In the genomic region with DNA sequence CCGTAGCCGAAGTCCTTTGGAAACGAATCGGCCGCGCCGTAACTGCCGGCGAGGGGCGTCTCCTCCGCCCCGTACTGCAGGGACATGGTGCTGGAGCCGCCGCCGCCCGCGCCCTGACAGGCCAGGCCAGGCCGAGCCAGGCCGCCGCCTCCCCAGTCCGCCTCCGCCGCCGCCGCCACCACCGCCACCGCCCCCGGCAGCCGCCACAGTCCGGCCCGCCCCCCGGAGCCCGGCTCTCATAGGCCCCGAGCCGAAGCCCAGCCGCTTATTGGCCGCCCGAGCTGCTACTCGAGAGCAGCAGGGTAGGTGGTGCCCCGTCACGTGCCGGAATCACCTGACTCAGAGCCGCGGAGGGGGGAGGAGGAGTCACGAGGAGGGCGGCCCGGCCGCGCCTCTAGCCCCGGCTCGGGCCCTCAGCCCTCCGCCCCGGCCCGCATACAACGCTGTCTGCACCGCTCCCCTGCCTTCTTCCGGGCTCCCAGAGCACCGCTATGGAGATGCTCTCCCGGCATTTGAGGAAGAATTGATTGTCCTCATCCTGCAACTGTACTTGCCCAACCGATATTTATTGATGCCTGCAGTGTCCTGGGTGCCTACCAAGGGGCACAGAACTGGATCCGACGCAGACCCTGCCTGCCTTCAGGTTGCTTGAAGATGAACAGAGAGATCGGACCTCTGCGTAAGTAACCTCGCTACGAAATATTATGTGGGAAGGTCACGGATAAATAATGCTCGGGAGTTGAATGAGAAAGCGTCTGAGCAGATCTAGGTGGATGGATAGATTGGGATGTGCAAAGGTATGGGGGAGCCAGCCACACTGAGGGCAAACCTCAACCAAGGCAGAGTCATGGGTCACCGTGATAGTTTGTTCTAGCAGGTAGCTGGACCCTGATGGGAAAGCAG, we compare ENCODE assay signal across 8 cellular contexts. TPM values are rescaled to one million over a fixed set of nuclear protein-coding genes. Genes with fewer than 3 reads are reported as not detected.
DNase-seq lines count a peak whose midpoint lies in the region; ATAC-seq, FAIRE-seq and TF ChIP-seq lines count a peak whose summit lies in the region.

A gene with protein sequence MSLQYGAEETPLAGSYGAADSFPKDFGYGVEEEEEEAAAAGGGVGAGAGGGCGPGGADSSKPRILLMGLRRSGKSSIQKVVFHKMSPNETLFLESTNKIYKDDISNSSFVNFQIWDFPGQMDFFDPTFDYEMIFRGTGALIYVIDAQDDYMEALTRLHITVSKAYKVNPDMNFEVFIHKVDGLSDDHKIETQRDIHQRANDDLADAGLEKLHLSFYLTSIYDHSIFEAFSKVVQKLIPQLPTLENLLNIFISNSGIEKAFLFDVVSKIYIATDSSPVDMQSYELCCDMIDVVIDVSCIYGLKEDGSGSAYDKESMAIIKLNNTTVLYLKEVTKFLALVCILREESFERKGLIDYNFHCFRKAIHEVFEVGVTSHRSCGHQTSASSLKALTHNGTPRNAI (minus strand): TSS at position 212 of the 903 bp plus-strand sequence. CDS start 126 bp downstream, at position 86.

- H3K27me3 Mint-ChIP-seq in activated naive CD8-positive, alpha-beta T cell treated with anti-CD3 and anti-CD28 coated beads, Interleukin-2, amount 50 U/mL, for 24 hours, result no peaks in the 10 kb centered on the region

- H3K36me3 ChIP-seq in pancreas (no peaks in the 10 kb centered on the region), thyroid gland (peaks cover 0 to 8% of the 10 kb centered on the region in 2 donors)

- peak; percentile 53; the same call in 1 of the 2 replicates for TF ChIP-seq POLR2A in GM12891 (IDR thresholded peaks at IDR 0.05; ENCODE audit: low read depth, low read length)
- peak in 1 of 2 donors; percentile 73 for TF ChIP-seq POLR2A in thyroid gland (IDR thresholded peaks at IDR 0.05)

- 0 to 1% methylated on average over 56 to 69 of the region's 70 CpGs for WGBS in pancreas, 2 donors
- WGBS in thyroid gland, 2 donors, result 0% methylated on average over 23 to 51 of the region's 70 CpGs

- FAIRE-seq in GM12891 (lab: Jason Lieb, UNC) (peak; percentile 96), pancreas (lab: Jason Lieb, UNC) (no peak)

- H3K27me3 ChIP-seq in pancreas, result no peaks in the 10 kb centered on the region
- H3K27me3 ChIP-seq in thyroid gland, result no peaks in the 10 kb centered on the region

- H3K4me1 ChIP-seq in pancreas (peaks cover 0 to 19% (median 8%) of the 10 kb centered on the region in 3 donors), thyroid gland (peaks cover 12 to 20% of the 10 kb centered on the region in 2 donors)

- peak within 1 kb of the TSS; percentile 89 to 97 (median 93) for H3K4me3 ChIP-seq in pancreas
- H3K4me3 ChIP-seq in thyroid gland (replicated peaks in 1 of 3), result peak within 1 kb of the TSS; percentile 81 to 87 (median 87)

- H3K27ac ChIP-seq in pancreas (peak within 1 kb of the TSS; percentile 70 to 87 (median 86)), thyroid gland (peak within 1 kb of the TSS; percentile 21 to 86 (median 83))

- intact Hi-C loops in Right ventricle myocardium superior (cut with DNase I), result no loop called here
- intact Hi-C loops in pancreas (cut with DNase I), result no loop called here
- intact Hi-C loops in thyroid gland (cut with DNase I), result loop anchor here (5.0 kb wide), 1 partner anchor 132 kb away; a partner anchor contains a TSS

- peak within 1 kb of the TSS; percentile 87 for H3K27ac Mint-ChIP-seq in activated naive CD8-positive, alpha-beta T cell treated with anti-CD3 and anti-CD28 coated beads, Interleukin-2, amount 50 U/mL, for 24 hours

- H3K4me1 Mint-ChIP-seq in activated naive CD8-positive, alpha-beta T cell treated with anti-CD3 and anti-CD28 coated beads, Interleukin-2, amount 50 U/mL, for 24 hours, result peaks cover 43% of the 10 kb centered on the region

- no peak for TF ChIP-seq CTCF in pancreas (IDR thresholded peaks at IDR 0.05)
- peak in 1 of 6 experiments; percentile 8 for TF ChIP-seq CTCF in thyroid gland (IDR thresholded peaks at IDR 0.05)

- H3K4me3 Mint-ChIP-seq in activated naive CD8-positive, alpha-beta T cell treated with anti-CD3 and anti-CD28 coated beads, Interleukin-2, amount 50 U/mL, for 24 hours, result peak within 1 kb of the TSS; percentile 95

- DNase-seq in GM12891 (ENCODE audit: insufficient read length, low spot score) (peak; percentile 99), NCI-H1436 (lab: John Stamatoyannopoulos, UW) (peak; percentile 95), SW480 (ENCODE audit: low spot score) (peak; percentile 95), Right ventricle myocardium superior (peak; percentile 100), pancreas (peak; percentile 99 to 100 (median 99)), thyroid gland (peak; percentile 100)
- DNase-seq in activated naive CD8-positive, alpha-beta T cell treated with anti-CD3 and anti-CD28 coated beads, Interleukin-2, amount 50 U/mL, for 24 hours, result peak; percentile 98

- H3K9me3 Mint-ChIP-seq in activated naive CD8-positive, alpha-beta T cell treated with anti-CD3 and anti-CD28 coated beads, Interleukin-2, amount 50 U/mL, for 24 hours, result no peaks in the 10 kb centered on the region

- H3K36me3 Mint-ChIP-seq in activated naive CD8-positive, alpha-beta T cell treated with anti-CD3 and anti-CD28 coated beads, Interleukin-2, amount 50 U/mL, for 24 hours (ENCODE audit: low read depth), result peaks cover 22% of the 10 kb centered on the region

- H3K9me3 ChIP-seq in pancreas (no peaks in the 10 kb centered on the region), thyroid gland (no peaks in the 10 kb centered on the region)

- ATAC-seq in HG02798 (IDR thresholded peaks at IDR 0.05; ENCODE audit: poor library complexity, unreplicated experiment) (peak; percentile 96), Right ventricle myocardium superior (ENCODE audit: poor library complexity) (peak; percentile 97), pancreas (peak; percentile 95 to 97 (median 97))
- peak; percentile 99 for ATAC-seq in activated naive CD8-positive, alpha-beta T cell treated with anti-CD3 and anti-CD28 coated beads, Interleukin-2, amount 50 U/mL, for 24 hours

TF ChIP-seq in GM12891, 5 proteins besides CTCF, POLR2A, EP300 and RAD21:
- TF ChIP-seq POU2F2 (IDR thresholded peaks at IDR 0.05; ENCODE audit: low read depth, low read length), result no peak
- peak; percentile 41; the same call in 1 of the 2 replicates for TF ChIP-seq POLR2AphosphoS5 (IDR thresholded peaks at IDR 0.05; ENCODE audit: low read depth, low read length)
- TF ChIP-seq TAF1 (IDR thresholded peaks at IDR 0.05; ENCODE audit: low read depth, low read length), result peak; percentile 45; the same call in 1 of the 2 replicates
- no peak for TF ChIP-seq PAX5 (IDR thresholded peaks at IDR 0.05; ENCODE audit: insufficient read depth, low read length, severe bottlenecking)

RNA-seq across cellular contexts. Expression of the gene that starts here (rescaled TPM):
- 10.3 TPM for polyA plus RNA-seq in GM12891 (2012; ENCODE audit: low read depth, missing spikeins)
- total RNA-seq in Right ventricle myocardium superior (22.0 TPM), pancreas (10 to 100 TPM in 1 of 6 donors, 1 to 10 TPM in 5; 6.7 to 13.5 (median 8.2) TPM), thyroid gland (10 to 100 TPM; 13.2 to 20.3 (median 15.7) TPM)
- 1 to 10 TPM; 4.3 to 8.5 TPM for polyA plus RNA-seq in pancreas

Comparison
In these comparisons a context has a peak if more than half of its experiments do, and no peak if none do; other contexts are left out.
1. Peak in every context shown above with its lines: DNase-seq, ATAC-seq, H3K4me3 ChIP-seq and H3K27ac ChIP-seq.